In genomic region chr2:120272763-120273481, GRCh38 we compare ENCODE assay signal across 1 cellular context.
TF ChIP-seq lines count a peak whose summit lies in the region.

No MANE protein-coding gene starts in this region.

TF ChIP-seq in HepG2, 621 proteins besides CTCF, POLR2A, EP300 and RAD21 (continued from another document and continues in another):
- TF ChIP-seq CREB3 (CRISPR knock-in tag; IDR thresholded peaks at IDR 0.05) (no peak), THAP9 (CRISPR knock-in tag; IDR thresholded peaks at IDR 0.05; ENCODE audit: borderline replicate concordance) (no peak), GMEB1 (CRISPR knock-in tag; IDR thresholded peaks at IDR 0.05; ENCODE audit: borderline replicate concordance) (no peak), ZNF12 (CRISPR knock-in tag; IDR thresholded peaks at IDR 0.05) (0 out of 2 replicates have a peak, but pooled peaks have one; percentile 31), HDAC6 (IDR thresholded peaks at IDR 0.05; ENCODE audit: low read depth, low read length) (no peak), KLF9 (CRISPR knock-in tag; IDR thresholded peaks at IDR 0.05; ENCODE audit: low read depth) (no peak), ELF3 (CRISPR knock-in tag; IDR thresholded peaks at IDR 0.05) (0 out of 2 replicates have a peak, but pooled peaks have one; percentile 53), MEF2D (CRISPR knock-in tag; IDR thresholded peaks at IDR 0.05) (peak; percentile 78), ZNF205 (CRISPR knock-in tag; IDR thresholded peaks at IDR 0.05) (peak; percentile 50; the same call in 1 of the 2 replicates), ZNF264 (CRISPR knock-in tag; IDR thresholded peaks at IDR 0.05) (peak; percentile 84), KDM3A (CRISPR knock-in tag; IDR thresholded peaks at IDR 0.05; ENCODE audit: low read depth) (0 out of 2 replicates have a peak, but pooled peaks have one; percentile 26), ZSCAN20 (CRISPR knock-in tag; IDR thresholded peaks at IDR 0.05; ENCODE audit: borderline replicate concordance) (no peak), ZNF431 (CRISPR knock-in tag; IDR thresholded peaks at IDR 0.05; ENCODE audit: borderline replicate concordance, low read depth) (no peak), CERS6 (CRISPR knock-in tag; IDR thresholded peaks at IDR 0.05) (no peak), ZNF160 (CRISPR knock-in tag; IDR thresholded peaks at IDR 0.05) (no peak), HOXA7 (CRISPR knock-in tag; IDR thresholded peaks at IDR 0.05) (no peak), ZNF562 (CRISPR knock-in tag; IDR thresholded peaks at IDR 0.05; ENCODE audit: borderline replicate concordance) (no peak), ZNF788 (CRISPR knock-in tag; IDR thresholded peaks at IDR 0.05; ENCODE audit: borderline replicate concordance) (peak; percentile 81; the same call in 1 of the 2 replicates), ZNF580 (CRISPR knock-in tag; IDR thresholded peaks at IDR 0.05; ENCODE audit: borderline replicate concordance, low read depth) (peak; percentile 65; the same call in 1 of the 2 replicates), AKAP8 (CRISPR knock-in tag; IDR thresholded peaks at IDR 0.05) (0 out of 2 replicates have a peak, but pooled peaks have one; percentile 34), FOXM1 (CRISPR knock-in tag; IDR thresholded peaks at IDR 0.05) (no peak), MAF1 (CRISPR knock-in tag; IDR thresholded peaks at IDR 0.05; ENCODE audit: borderline replicate concordance) (no peak), RBM39 (IDR thresholded peaks at IDR 0.05; ENCODE audit: low read depth, low read length, poor library complexity, severe bottlenecking) (no peak), PRDM15 (CRISPR knock-in tag; IDR thresholded peaks at IDR 0.05) (no peak), ZNF510 (CRISPR knock-in tag; IDR thresholded peaks at IDR 0.05; ENCODE audit: low read depth) (peak; percentile 64; the same call in 1 of the 2 replicates), ZNF530 (CRISPR knock-in tag; IDR thresholded peaks at IDR 0.05; ENCODE audit: low read depth) (no peak), KLF12 (CRISPR knock-in tag; IDR thresholded peaks at IDR 0.05; ENCODE audit: borderline replicate concordance) (no peak), PHF5A (CRISPR knock-in tag; IDR thresholded peaks at IDR 0.05; ENCODE audit: low read depth, unreplicated experiment) (no peak), KDM5A (IDR thresholded peaks at IDR 0.05; ENCODE audit: borderline replicate concordance, low read length) (no peak), SKI (IDR thresholded peaks at IDR 0.05; ENCODE audit: partially characterized antibody) (peak; percentile 44), HHEX (CRISPR knock-in tag; IDR thresholded peaks at IDR 0.05) (0 out of 2 replicates have a peak, but pooled peaks have one; percentile 54), SIN3B (IDR thresholded peaks at IDR 0.05; ENCODE audit: low read length) (no peak), RARG (CRISPR knock-in tag; IDR thresholded peaks at IDR 0.05; ENCODE audit: low read depth) (no peak), ZNF367 (CRISPR knock-in tag; IDR thresholded peaks at IDR 0.05; ENCODE audit: borderline replicate concordance) (no peak), IKZF5 (CRISPR knock-in tag; IDR thresholded peaks at IDR 0.05) (peak; percentile 72; the same call in 1 of the 2 replicates), ZNF883 (CRISPR knock-in tag; IDR thresholded peaks at IDR 0.05; ENCODE audit: not compliant biosample characterization) (no peak), LCORL (IDR thresholded peaks at IDR 0.05) (no peak), LCORL (CRISPR knock-in tag; IDR thresholded peaks at IDR 0.05) (peak; percentile 92), NBN (conservative IDR thresholded peaks at IDR 0.05) (no peak), SRF (IDR thresholded peaks at IDR 0.05; ENCODE audit: low read depth, low read length) (no peak), ZFP91 (CRISPR knock-in tag; IDR thresholded peaks at IDR 0.05; ENCODE audit: borderline replicate concordance) (no peak), JDP2 (CRISPR knock-in tag; IDR thresholded peaks at IDR 0.05; ENCODE audit: borderline replicate concordance) (no peak), ZSCAN12 (CRISPR knock-in tag; IDR thresholded peaks at IDR 0.05) (no peak), DPF2 (CRISPR knock-in tag; IDR thresholded peaks at IDR 0.05; ENCODE audit: borderline replicate concordance, low read depth) (peak; percentile 74), ZMAT5 (CRISPR knock-in tag; IDR thresholded peaks at IDR 0.05; ENCODE audit: borderline replicate concordance, low read depth) (no peak), TSC22D2 (CRISPR knock-in tag; IDR thresholded peaks at IDR 0.05; ENCODE audit: borderline replicate concordance) (0 out of 2 replicates have a peak, but pooled peaks have one; percentile 59), GLI4 (CRISPR knock-in tag; IDR thresholded peaks at IDR 0.05; ENCODE audit: borderline replicate concordance) (no peak), ATF2 (CRISPR knock-in tag; IDR thresholded peaks at IDR 0.05) (peak; percentile 69; the same call in 1 of the 2 replicates), ZNF691 (CRISPR knock-in tag; IDR thresholded peaks at IDR 0.05; ENCODE audit: borderline replicate concordance, low read depth) (no peak), ZNF282 (IDR thresholded peaks at IDR 0.05; ENCODE audit: partially characterized antibody) (no peak)
